19 cellular contexts compared by ENCODE assay signal in genomic region chr1:182968151-182968741, GRCh38. TPM values are rescaled to one million over a fixed set of nuclear protein-coding genes. Genes with fewer than 3 reads are reported as not detected.
A peak's percentile ranks its signal among the peaks of the same experiment; 100 is the strongest.
DNase-seq lines count a peak whose midpoint lies in the region; ATAC-seq and TF ChIP-seq lines count a peak whose summit lies in the region.
"Had no signal": no experiment of that assay in that cellular context is flagged by ENCODE, and none has a peak within 500 bp of the region (broad histone marks: within the 10 kb centered on the region; RNA-seq: fewer than 3 reads in every experiment).

No MANE protein-coding gene starts in this region.

- POLR2A ChIA-PET in HEK293 (lab: Yijun Ruan, JAX) = no interaction called here
- POLR2A ChIA-PET in RWPE1 (lab: Yijun Ruan, JAX; ENCODE audit: low non-redundant PET) = no interaction called here

- H3K27me3 Mint-ChIP-seq in type B pancreatic cell = no peaks in the 10 kb centered on the region
- H3K27me3 Mint-ChIP-seq: stimulated activated memory B cell treated with anti-CD40 and anti-IgM and Interleukin-4, amounts not matched to agents 10 μg/mL and 1 μg/mL and 100 μg/mL, for 72 hours had no signal

- peak overlapping the region; percentile 82 for H3K27ac Mint-ChIP-seq in type B pancreatic cell
- H3K27ac Mint-ChIP-seq: activated naive CD4-positive, alpha-beta T cell treated with anti-CD3 and anti-CD28 coated beads, Interleukin-2, amount 10 ng/mL, durations not matched to agents 7 days and 5 days; CD14-positive monocyte; stimulated activated memory B cell treated with anti-CD40 and anti-IgM and Interleukin-4, amounts not matched to agents 10 μg/mL and 1 μg/mL and 100 μg/mL, for 72 hours had no signal

- no peaks in the 10 kb centered on the region for H3K9me3 Mint-ChIP-seq in type B pancreatic cell
- H3K9me3 Mint-ChIP-seq: activated naive CD4-positive, alpha-beta T cell treated with anti-CD3 and anti-CD28 coated beads, Interleukin-2, amount 10 ng/mL, durations not matched to agents 7 days and 5 days; CD14-positive monocyte; stimulated activated memory B cell treated with anti-CD40 and anti-IgM and Interleukin-4, amounts not matched to agents 10 μg/mL and 1 μg/mL and 100 μg/mL, for 72 hours had no signal

- ATAC-seq in foreskin keratinocyte (peak; percentile 61), SK-N-SH treated with all-trans-retinoic acid at 6 μM for 48 hours (no peak)
- ATAC-seq: left ventricle myocardium superior; stimulated activated memory B cell treated with anti-CD40 and anti-IgM and Interleukin-4, amounts not matched to agents 10 μg/mL and 1 μg/mL and 100 μg/mL, for 72 hours had no signal

- peak overlapping the region; percentile 44 for H3K4me3 Mint-ChIP-seq in type B pancreatic cell
- H3K4me3 Mint-ChIP-seq: activated naive CD4-positive, alpha-beta T cell treated with anti-CD3 and anti-CD28 coated beads, Interleukin-2, amount 10 ng/mL, durations not matched to agents 7 days and 5 days; CD14-positive monocyte; stimulated activated memory B cell treated with anti-CD40 and anti-IgM and Interleukin-4, amounts not matched to agents 10 μg/mL and 1 μg/mL and 100 μg/mL, for 72 hours had no signal

- H3K4me1 ChIP-seq in HEK293 (ENCODE audit: control insufficient read depth, insufficient read depth, low read length) (no peaks in the 10 kb centered on the region), foreskin keratinocyte (peaks cover 12% of the 10 kb centered on the region)
- H3K4me1 ChIP-seq: parathyroid adenoma, thyroid gland had no signal

- no peaks in the 10 kb centered on the region for H3K27me3 ChIP-seq in foreskin keratinocyte
- H3K27me3 ChIP-seq: thyroid gland had no signal

- TF ChIP-seq CTCF in HEK293 (tag by site-specific recombination; IDR thresholded peaks at IDR 0.05) = no peak
- no peak for TF ChIP-seq CTCF in RWPE1 (conservative IDR thresholded peaks at IDR 0.05; ENCODE audit: low read depth)
- TF ChIP-seq CTCF in foreskin keratinocyte (conservative IDR thresholded peaks at IDR 0.05) = no peak
- TF ChIP-seq CTCF in type B pancreatic cell (conservative IDR thresholded peaks at IDR 0.05) = no peak
- no peak for TF ChIP-seq CTCF in coronary artery (IDR thresholded peaks at IDR 0.05)

- H3K4me1 Mint-ChIP-seq in type B pancreatic cell (ENCODE audit: unreplicated experiment) = peaks cover 15% of the 10 kb centered on the region
- H3K4me1 Mint-ChIP-seq: activated naive CD4-positive, alpha-beta T cell treated with anti-CD3 and anti-CD28 coated beads, Interleukin-2, amount 10 ng/mL, durations not matched to agents 7 days and 5 days; CD14-positive monocyte; stimulated activated memory B cell treated with anti-CD40 and anti-IgM and Interleukin-4, amounts not matched to agents 10 μg/mL and 1 μg/mL and 100 μg/mL, for 72 hours had no signal

- no peaks in the 10 kb centered on the region for H3K9me3 ChIP-seq in HEK293 (ENCODE audit: control insufficient read depth, insufficient read depth, low read depth, low read length)
- H3K9me3 ChIP-seq: thyroid gland had no signal

- no peaks in the 10 kb centered on the region for H3K36me3 ChIP-seq in HEK293 (ENCODE audit: control insufficient read depth in 2 of 2, insufficient read depth in 1 of 2, low read length in 2 of 2)
- H3K36me3 ChIP-seq: thyroid gland had no signal

- peak; percentile 32 for DNase-seq in RWPE1 (ENCODE audit: low spot score)
- peak; percentile 80 to 89 for DNase-seq in foreskin keratinocyte
- DNase-seq in type B pancreatic cell (ENCODE audit: extremely low spot score, unreplicated experiment) = no peak
- DNase-seq in coronary artery (ENCODE audit: low spot score) = no peak
- DNase-seq in NCI-H526 (lab: John Stamatoyannopoulos, UW) = no peak
- DNase-seq: activated CD4-positive, alpha-beta T cell treated with anti-CD3 and anti-CD28 coated beads, Interleukin-2, amount 50 U/mL, for 1 hour; activated naive CD4-positive, alpha-beta T cell treated with anti-CD3 and anti-CD28 coated beads, Interleukin-2, amount 10 ng/mL, durations not matched to agents 7 days and 5 days; DMS79; KBM-7; left ventricle myocardium superior; NCI-H1436 treated with DMSO at 0.1 percent for 48 hours; NCI-H446; thyroid gland had no signal

- H3K27ac ChIP-seq in HEK293 (ENCODE audit: extremely low read depth, low read depth, low read length) (no peak overlapping the region), RWPE1 (no peak overlapping the region), foreskin keratinocyte (no peak overlapping the region), coronary artery (no peak overlapping the region)
- H3K27ac ChIP-seq: parathyroid adenoma, SK-N-MC, thyroid gland had no signal

- CTCF ChIA-PET in HEK293 (lab: Yijun Ruan, JAX) = no interaction called here
- CTCF ChIA-PET in RWPE1 (lab: Yijun Ruan, JAX) = interaction anchor here (0.6 to 0.7 kb wide), 2 partner anchors 73 to 184 kb away, joined by 4 read pairs; no protein-coding TSS in a partner anchor

- H3K4me3 ChIP-seq in HEK293 (ENCODE audit: low read depth, low read length) (no peak overlapping the region), coronary artery (no peak overlapping the region)
- H3K4me3 ChIP-seq: SK-N-MC, thyroid gland had no signal

- H3K36me3 Mint-ChIP-seq in type B pancreatic cell = no peaks in the 10 kb centered on the region
- H3K36me3 Mint-ChIP-seq: activated naive CD4-positive, alpha-beta T cell treated with anti-CD3 and anti-CD28 coated beads, Interleukin-2, amount 10 ng/mL, durations not matched to agents 7 days and 5 days; CD14-positive monocyte; stimulated activated memory B cell treated with anti-CD40 and anti-IgM and Interleukin-4, amounts not matched to agents 10 μg/mL and 1 μg/mL and 100 μg/mL, for 72 hours had no signal

TF ChIP-seq in HEK293, 187 proteins besides CTCF, POLR2A, EP300 and RAD21 (continues in another document):
- TF ChIP-seq, protein P1, sequence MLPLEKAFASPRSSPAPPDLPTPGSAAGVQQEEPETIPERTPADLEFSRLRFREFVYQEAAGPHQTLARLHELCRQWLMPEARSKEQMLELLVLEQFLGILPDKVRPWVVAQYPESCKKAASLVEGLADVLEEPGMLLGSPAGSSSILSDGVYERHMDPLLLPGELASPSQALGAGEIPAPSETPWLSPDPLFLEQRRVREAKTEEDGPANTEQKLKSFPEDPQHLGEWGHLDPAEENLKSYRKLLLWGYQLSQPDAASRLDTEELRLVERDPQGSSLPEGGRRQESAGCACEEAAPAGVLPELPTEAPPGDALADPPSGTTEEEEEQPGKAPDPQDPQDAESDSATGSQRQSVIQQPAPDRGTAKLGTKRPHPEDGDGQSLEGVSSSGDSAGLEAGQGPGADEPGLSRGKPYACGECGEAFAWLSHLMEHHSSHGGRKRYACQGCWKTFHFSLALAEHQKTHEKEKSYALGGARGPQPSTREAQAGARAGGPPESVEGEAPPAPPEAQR (tag by site-specific recombination; IDR thresholded peaks at IDR 0.05) = no peak
- peak; percentile 21; the same call in 1 of the 2 replicates for TF ChIP-seq PRDM6 (tag by site-specific recombination; IDR thresholded peaks at IDR 0.05)
- no peak for TF ChIP-seq ZNF391 (tag by site-specific recombination; IDR thresholded peaks at IDR 0.05; ENCODE audit: borderline replicate concordance, low read depth)

TF ChIP-seq in SK-N-SH treated with all-trans-retinoic acid at 6 μM for 48 hours, 23 proteins besides CTCF, POLR2A, EP300 and RAD21 (continues in another document):
- TF ChIP-seq PATZ1 (CRISPR knock-in tag; IDR thresholded peaks at IDR 0.05; ENCODE audit: borderline replicate concordance) (no peak), POU6F1 (CRISPR knock-in tag; IDR thresholded peaks at IDR 0.05; ENCODE audit: borderline replicate concordance, low read depth) (no peak)

RNA-seq across cellular contexts. Expression of gene SHCBP1L, which starts 15.3 kb away (rescaled TPM):
- total RNA-seq in foreskin keratinocyte (0.11 TPM in 1 of 2 replicates, not detected in the other), type B pancreatic cell (ENCODE audit: low replicate concordance) (not detected in 2 replicates)
- polyA plus RNA-seq in foreskin keratinocyte = 0.03 TPM in 1 of 2 replicates, not detected in the other
- total RNA-seq: left ventricle myocardium superior had no signal
- polyA plus RNA-seq: CD14-positive monocyte had no signal

RNA-seq across cellular contexts. Expression of gene LAMC1, which starts 55.0 kb away (rescaled TPM):
- 93.6 and 109 TPM in 2 replicates for total RNA-seq in foreskin keratinocyte
- polyA plus RNA-seq in foreskin keratinocyte = 30.3 and 34.0 TPM in 2 replicates
- total RNA-seq in type B pancreatic cell (ENCODE audit: low replicate concordance) = 164 and 178 TPM in 2 replicates

Comparison
In these comparisons a context has a peak if more than half of its experiments do, and no peak if none do; other contexts are left out.
1. DNase-seq: peak in RWPE1 (single experiment) and foreskin keratinocyte (2 of 2); none in type B pancreatic cell (single experiment), coronary artery (single experiment) and NCI-H526 (0 of 2).